ENCODE assay signal across 1 cellular context in genomic region chr14:99513183-99513694, GRCh38.
TF ChIP-seq lines count a peak whose summit lies in the region.

No MANE protein-coding gene starts in this region.

TF ChIP-seq in GM23338, 12 proteins besides CTCF, POLR2A, EP300 and RAD21 (continued from another document):
- TF ChIP-seq ETS1 (IDR thresholded peaks at IDR 0.05) (no peak), EZH2 (IDR thresholded peaks at IDR 0.05; ENCODE audit: low read depth, unreplicated experiment) (no peak), NANOG (IDR thresholded peaks at IDR 0.05; ENCODE audit: borderline replicate concordance) (no peak), JUNB (IDR thresholded peaks at IDR 0.05; ENCODE audit: unreplicated experiment) (no peak)
TF ChIP-seq in GM23338: peak in this region for 0.
